ENCODE assay signal across 11 cellular contexts in the genomic region with DNA sequence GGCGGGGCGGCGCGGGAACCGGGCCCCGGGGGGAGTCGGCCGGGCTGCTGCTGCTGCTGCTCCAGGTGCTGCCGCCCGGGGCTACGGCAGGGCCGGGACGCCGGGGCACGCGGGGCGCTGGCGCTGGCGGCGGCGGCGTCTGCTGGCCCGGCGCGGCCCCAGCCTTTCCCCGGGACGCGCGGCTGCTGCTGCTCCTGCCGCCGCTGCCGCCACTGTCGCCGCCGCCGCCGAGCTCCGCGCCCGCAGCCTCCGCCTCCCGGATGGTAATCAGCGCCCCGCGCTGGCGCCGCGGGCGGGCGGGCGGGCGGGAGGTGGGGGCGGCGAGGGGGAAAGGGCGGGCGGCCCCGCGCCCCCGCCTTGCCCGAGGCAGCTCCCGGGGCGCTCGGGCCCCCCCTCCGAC. TPM values are rescaled to one million over a fixed set of nuclear protein-coding genes. Genes with fewer than 3 reads are reported as not detected.
DNase-seq lines count a peak whose midpoint lies in the region; ATAC-seq and TF ChIP-seq lines count a peak whose summit lies in the region.
"Had no signal": no experiment of that assay in that cellular context is flagged by ENCODE, and none has a peak within 500 bp of the region (broad histone marks: within the 10 kb centered on the region; RNA-seq: fewer than 3 reads in every experiment).

No MANE protein-coding gene starts in this region.

- TF ChIP-seq CTCF in RWPE1 (conservative IDR thresholded peaks at IDR 0.05; ENCODE audit: low read depth) = no peak
- TF ChIP-seq CTCF in left ventricle myocardium inferior (IDR thresholded peaks at IDR 0.05; ENCODE audit: borderline replicate concordance) = no peak
- no peak for TF ChIP-seq CTCF in transverse colon (IDR thresholded peaks at IDR 0.05)
- no peak for TF ChIP-seq CTCF in hepatocyte (IDR thresholded peaks at IDR 0.05; ENCODE audit: poor library complexity)

- CTCF ChIA-PET in RWPE1 (lab: Yijun Ruan, JAX) = interaction anchor here (0.6 kb wide), 1 partner anchor 1317 kb away, joined by 3 read pairs; no protein-coding TSS in a partner anchor

- peaks cover 2% of the 10 kb centered on the region for H3K36me3 Mint-ChIP-seq in activated naive CD8-positive, alpha-beta T cell treated with anti-CD3 and anti-CD28 coated beads for 36 hours
- peaks cover 1% of the 10 kb centered on the region for H3K36me3 Mint-ChIP-seq in activated naive CD8-positive, alpha-beta T cell treated with anti-CD3 and anti-CD28 coated beads, Interleukin-2, amount 50 U/mL, for 24 hours (ENCODE audit: low read depth)

- no peaks in the 10 kb centered on the region for H3K79me2 ChIP-seq in hepatocyte

- H3K4me3 ChIP-seq in left ventricle myocardium inferior (peak overlapping the region; percentile 72), transverse colon (peak overlapping the region in 3 of 4 donors; percentile 41 to 58 (median 52)), hepatocyte (no peak overlapping the region)

- peaks cover 13% of the 10 kb centered on the region for H3K4me1 Mint-ChIP-seq in activated naive CD8-positive, alpha-beta T cell treated with anti-CD3 and anti-CD28 coated beads for 36 hours
- H3K4me1 Mint-ChIP-seq in activated naive CD8-positive, alpha-beta T cell treated with anti-CD3 and anti-CD28 coated beads, Interleukin-2, amount 50 U/mL, for 24 hours = peaks cover 21% of the 10 kb centered on the region

- no peak for TF ChIP-seq EP300 in transverse colon (IDR thresholded peaks at IDR 0.05; ENCODE audit: low read depth)

- H3K4me1 ChIP-seq in left ventricle myocardium inferior (peaks cover 23% of the 10 kb centered on the region), transverse colon (peaks cover 3 to 20% (median 13%) of the 10 kb centered on the region in 4 donors), hepatocyte (ENCODE audit: insufficient read depth) (no peaks in the 10 kb centered on the region)

- H3K36me3 ChIP-seq in left ventricle myocardium inferior (no peaks in the 10 kb centered on the region), transverse colon (no peaks in the 10 kb centered on the region), hepatocyte (replicated peaks; ENCODE audit: insufficient read depth, low read depth) (no peaks in the 10 kb centered on the region)
- H3K36me3 ChIP-seq: adrenal gland, neutrophil had no signal

- H3K27me3 ChIP-seq in left ventricle myocardium inferior (ENCODE audit: low read depth) (peaks cover 46% of the 10 kb centered on the region), transverse colon (peaks cover 83% of the 10 kb centered on the region), hepatocyte (peaks cover 36% of the 10 kb centered on the region)
- H3K27me3 ChIP-seq: adrenal gland had no signal

- peak overlapping the region; percentile 61 for H3K27ac ChIP-seq in RWPE1
- H3K27ac ChIP-seq in left ventricle myocardium inferior (replicated peaks) = peak overlapping the region; percentile 63
- peak overlapping the region in 2 of 4 donors; percentile 64 to 74 for H3K27ac ChIP-seq in transverse colon
- H3K27ac ChIP-seq in hepatocyte = no peak overlapping the region
- H3K27ac ChIP-seq: neutrophil, SK-N-MC had no signal

- POLR2A ChIA-PET in RWPE1 (lab: Yijun Ruan, JAX; ENCODE audit: low non-redundant PET) = no interaction called here

- WGBS in transverse colon (ENCODE audit: low coverage in 1 of 2), 2 donors = 0% methylated on average over 19 of the region's 64 CpGs; no CpG with 5 or more reads in 1 of the 2 donors
- WGBS in hepatocyte (ENCODE audit: low lambda C conversion rate, missing lambda C conversion rate) = no CpG with 5 or more reads among the region's 64 CpGs

- no peak for ATAC-seq in activated naive CD8-positive, alpha-beta T cell treated with anti-CD3 and anti-CD28 coated beads, Interleukin-2, amount 50 U/mL, for 24 hours
- ATAC-seq in HG03521 (IDR thresholded peaks at IDR 0.05; ENCODE audit: unreplicated experiment) = no peak

- no peak overlapping the region for H2AFZ ChIP-seq in hepatocyte

- no peak overlapping the region for H3K4me3 Mint-ChIP-seq in activated naive CD8-positive, alpha-beta T cell treated with anti-CD3 and anti-CD28 coated beads for 36 hours
- H3K4me3 Mint-ChIP-seq in activated naive CD8-positive, alpha-beta T cell treated with anti-CD3 and anti-CD28 coated beads, Interleukin-2, amount 50 U/mL, for 24 hours = no peak overlapping the region

- intact Hi-C loops in left ventricle myocardium inferior (cut with micrococcal nuclease) (no loop called here), transverse colon (cut with DNase I; ENCODE audit: low total_unique reads) (loop anchor here (5.0 kb wide), 1 partner anchor 41 kb away; the partner anchor contains the start of gene NOP56)

- no peaks in the 10 kb centered on the region for H3K9me2 ChIP-seq in hepatocyte (replicated peaks; ENCODE audit: insufficient read depth)

- no peak overlapping the region for H3K27ac Mint-ChIP-seq in activated naive CD8-positive, alpha-beta T cell treated with anti-CD3 and anti-CD28 coated beads for 36 hours
- no peak overlapping the region for H3K27ac Mint-ChIP-seq in activated naive CD8-positive, alpha-beta T cell treated with anti-CD3 and anti-CD28 coated beads, Interleukin-2, amount 50 U/mL, for 24 hours

- no peaks in the 10 kb centered on the region for H3K9me3 Mint-ChIP-seq in activated naive CD8-positive, alpha-beta T cell treated with anti-CD3 and anti-CD28 coated beads for 36 hours
- no peaks in the 10 kb centered on the region for H3K9me3 Mint-ChIP-seq in activated naive CD8-positive, alpha-beta T cell treated with anti-CD3 and anti-CD28 coated beads, Interleukin-2, amount 50 U/mL, for 24 hours

- H3K4me2 ChIP-seq in hepatocyte = no peak overlapping the region

- in situ Hi-C loops in transverse colon (cut with MboI; ENCODE audit: low pct_ligation_motif_present in 1 of 4, low pct_unique_long_range_greater_than_20kb in 1 of 4, low sequenced_read_pairs in 3 of 4) = no loop called here

- peak; percentile 24 for DNase-seq in activated naive CD8-positive, alpha-beta T cell treated with anti-CD3 and anti-CD28 coated beads for 36 hours
- DNase-seq in activated naive CD8-positive, alpha-beta T cell treated with anti-CD3 and anti-CD28 coated beads, Interleukin-2, amount 50 U/mL, for 24 hours = no peak
- DNase-seq in RWPE1 (ENCODE audit: low spot score) (no peak), left ventricle myocardium inferior (no peak), transverse colon (no peak), hepatocyte (ENCODE audit: low spot score) (no peak), HK-2 (ENCODE audit: unreplicated experiment) (no peak)

- no peak for TF ChIP-seq POLR2A in transverse colon (IDR thresholded peaks at IDR 0.05)

- peaks cover 38% of the 10 kb centered on the region for H3K27me3 Mint-ChIP-seq in activated naive CD8-positive, alpha-beta T cell treated with anti-CD3 and anti-CD28 coated beads for 36 hours
- H3K27me3 Mint-ChIP-seq in activated naive CD8-positive, alpha-beta T cell treated with anti-CD3 and anti-CD28 coated beads, Interleukin-2, amount 50 U/mL, for 24 hours = peaks cover 46% of the 10 kb centered on the region

- H3K9me3 ChIP-seq in left ventricle myocardium inferior (replicated peaks) (no peaks in the 10 kb centered on the region), transverse colon (no peaks in the 10 kb centered on the region), hepatocyte (ENCODE audit: low read depth) (no peaks in the 10 kb centered on the region)
- H3K9me3 ChIP-seq: adrenal gland, neutrophil had no signal

- H4K20me1 ChIP-seq in hepatocyte (ENCODE audit: insufficient read depth, poor library complexity, severe bottlenecking) = no peaks in the 10 kb centered on the region

RNA-seq across cellular contexts. Expression of gene EBF4, which starts 0.3 kb away (rescaled TPM):
- total RNA-seq in activated naive CD8-positive, alpha-beta T cell treated with anti-CD3 and anti-CD28 coated beads for 36 hours = under 1 TPM; 0.66 to 0.98 TPM
- total RNA-seq in left ventricle myocardium inferior = 4.9 TPM
- total RNA-seq in transverse colon = 100 to 1,000 TPM in 1 of 4 donors, 1 to 10 TPM in 3; 3.7 to 101 (median 5.4) TPM
- total RNA-seq in hepatocyte = 10.7 and 11.6 TPM in 2 replicates
- 17.9 and 27.1 TPM in 2 replicates for polyA plus RNA-seq in hepatocyte

RNA-seq across cellular contexts. Expression of gene IDH3B, which starts 28.9 kb away (rescaled TPM):
- 100 to 1,000 TPM; 143 to 147 TPM for total RNA-seq in activated naive CD8-positive, alpha-beta T cell treated with anti-CD3 and anti-CD28 coated beads for 36 hours
- total RNA-seq in left ventricle myocardium inferior = 220 TPM
- total RNA-seq in transverse colon = 100 to 1,000 TPM in 2 of 4 donors, 10 to 100 TPM in 2; 71.8 to 152 (median 106) TPM
- 91.4 and 93.8 TPM in 2 replicates for total RNA-seq in hepatocyte
- 91.1 and 128 TPM in 2 replicates for polyA plus RNA-seq in hepatocyte

RNA-seq across cellular contexts. Expression of gene NOP56, which starts 40.5 kb away (rescaled TPM):
- total RNA-seq in activated naive CD8-positive, alpha-beta T cell treated with anti-CD3 and anti-CD28 coated beads for 36 hours = 100 to 1,000 TPM; 937 to 970 TPM
- total RNA-seq in left ventricle myocardium inferior (47.3 TPM), transverse colon (100 to 1,000 TPM in 2 of 4 donors, 10 to 100 TPM in 2; 32.8 to 303 (median 126) TPM), hepatocyte (102 TPM in 2 replicates)
- 190 and 192 TPM in 2 replicates for polyA plus RNA-seq in hepatocyte
